8 cellular contexts compared by ENCODE assay signal in the genomic region with DNA sequence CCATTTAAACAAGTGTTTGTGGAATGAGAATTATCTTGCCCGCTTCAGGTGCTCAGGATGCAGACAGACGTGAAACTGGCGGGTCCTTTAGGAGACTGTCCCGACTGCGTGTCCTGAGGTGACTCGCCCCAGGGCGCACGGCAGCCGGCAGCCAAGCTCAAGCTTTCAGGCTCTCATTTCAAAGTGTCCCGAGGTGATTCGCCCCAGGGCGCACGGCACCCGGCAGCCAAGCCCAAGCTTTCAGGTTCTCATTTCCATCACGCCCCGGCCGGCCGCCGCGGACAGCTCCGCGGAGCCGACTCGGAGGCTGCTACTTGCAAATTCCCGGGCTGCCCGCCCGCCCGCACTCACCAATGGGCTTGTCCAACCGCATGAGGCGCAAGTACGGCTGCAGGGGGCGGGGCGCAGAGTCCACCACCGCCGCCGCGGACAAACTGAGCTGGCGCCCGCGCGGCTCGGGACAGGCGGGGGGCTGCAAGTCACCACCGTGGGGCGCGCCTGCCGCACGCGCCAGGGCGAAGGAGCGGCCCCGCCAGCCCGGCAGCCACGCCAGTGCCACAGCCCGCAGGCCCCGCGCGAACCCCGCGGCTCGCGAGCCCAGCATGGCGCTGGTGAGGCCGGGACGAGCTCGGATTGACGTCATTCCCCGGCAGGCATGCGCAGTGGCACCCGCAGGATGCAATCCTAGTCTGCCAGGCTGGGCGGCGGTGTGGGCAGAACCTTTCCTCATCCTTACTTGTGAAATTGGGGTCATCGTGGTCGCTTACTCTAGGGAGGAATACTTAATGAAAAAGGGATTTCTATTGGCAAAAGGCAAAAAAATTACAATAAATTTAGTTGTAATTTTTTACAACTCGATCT. TPM values are rescaled to one million over a fixed set of nuclear protein-coding genes. Genes with fewer than 3 reads are reported as not detected.
DNase-seq lines count a peak whose midpoint lies in the region; ATAC-seq, FAIRE-seq and TF ChIP-seq lines count a peak whose summit lies in the region.

A gene with protein sequence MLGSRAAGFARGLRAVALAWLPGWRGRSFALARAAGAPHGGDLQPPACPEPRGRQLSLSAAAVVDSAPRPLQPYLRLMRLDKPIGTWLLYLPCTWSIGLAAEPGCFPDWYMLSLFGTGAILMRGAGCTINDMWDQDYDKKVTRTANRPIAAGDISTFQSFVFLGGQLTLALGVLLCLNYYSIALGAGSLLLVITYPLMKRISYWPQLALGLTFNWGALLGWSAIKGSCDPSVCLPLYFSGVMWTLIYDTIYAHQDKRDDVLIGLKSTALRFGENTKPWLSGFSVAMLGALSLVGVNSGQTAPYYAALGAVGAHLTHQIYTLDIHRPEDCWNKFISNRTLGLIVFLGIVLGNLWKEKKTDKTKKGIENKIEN (minus strand): TSS at position 638 of the 861 bp plus-strand sequence. CDS start 34 bp downstream, at position 604.

- H3K4me3 Mint-ChIP-seq in progenitor cell of endocrine pancreas (ENCODE audit: low read depth) = peak within 1 kb of the TSS; percentile 91

- H3K9me3 Mint-ChIP-seq in progenitor cell of endocrine pancreas (ENCODE audit: low read depth) = no peaks in the 10 kb centered on the region

- H3K27ac ChIP-seq in urinary bladder (ENCODE audit: low read depth) = peak within 1 kb of the TSS; percentile 87

- H3K4me1 Mint-ChIP-seq in progenitor cell of endocrine pancreas (ENCODE audit: low read depth) = peaks cover 18% of the 10 kb centered on the region

- peak; percentile 99 for FAIRE-seq in GM12891 (lab: Jason Lieb, UNC)

- H3K27ac Mint-ChIP-seq in progenitor cell of endocrine pancreas = peak within 1 kb of the TSS; percentile 92

- peak; percentile 85 for TF ChIP-seq POLR2A in GM12891 (IDR thresholded peaks at IDR 0.05; ENCODE audit: low read depth, low read length)

- ATAC-seq in HG02763 (IDR thresholded peaks at IDR 0.05; ENCODE audit: unreplicated experiment) (peak; percentile 89), left cardiac atrium (peak; percentile 97 to 99)

- no peaks in the 10 kb centered on the region for H3K36me3 Mint-ChIP-seq in progenitor cell of endocrine pancreas (ENCODE audit: insufficient read depth)

- H3K4me1 ChIP-seq in urinary bladder (ENCODE audit: insufficient read depth) = no peaks in the 10 kb centered on the region

- under 1% methylated on average over 75 of the region's 75 CpGs for WGBS in urinary bladder

- peak within 1 kb of the TSS; percentile 49 for H3K4me3 ChIP-seq in urinary bladder (ENCODE audit: low read depth, low read length)

- intact Hi-C loops in left cardiac atrium (cut with DNase I) = no loop called here

- H3K36me3 ChIP-seq in urinary bladder (ENCODE audit: insufficient read depth) = no peaks in the 10 kb centered on the region

- TF ChIP-seq CTCF in progenitor cell of endocrine pancreas (IDR thresholded peaks at IDR 0.05; ENCODE audit: unreplicated experiment) = peak; percentile 46

- no peaks in the 10 kb centered on the region for H3K27me3 Mint-ChIP-seq in progenitor cell of endocrine pancreas

- DNase-seq in GM12891 (ENCODE audit: insufficient read length, low spot score) = peak; percentile 76
- DNase-seq in NCI-H1417 (lab: John Stamatoyannopoulos, UW) = peak; percentile 96 to 98 (median 96)
- DNase-seq in T-helper 1 cell = peak; percentile 89 to 94 (median 92)
- DNase-seq in amniotic epithelial cell (ENCODE audit: low read depth) = peak; percentile 93
- DNase-seq in left cardiac atrium = peak; percentile 97
- peak; percentile 93 for DNase-seq in progenitor cell of endocrine pancreas (ENCODE audit: low spot score, unreplicated experiment)

TF ChIP-seq in GM12891, 5 proteins besides CTCF, POLR2A, EP300 and RAD21:
- 0 out of 2 replicates have a peak, but pooled peaks have one; percentile 27 for TF ChIP-seq POU2F2 (IDR thresholded peaks at IDR 0.05; ENCODE audit: low read depth, low read length)
- peak; percentile 64 for TF ChIP-seq POLR2AphosphoS5 (IDR thresholded peaks at IDR 0.05; ENCODE audit: low read depth, low read length)
- TF ChIP-seq TAF1 (IDR thresholded peaks at IDR 0.05; ENCODE audit: low read depth, low read length) = peak; percentile 56
- no peak for TF ChIP-seq SPI1 (IDR thresholded peaks at IDR 0.05; ENCODE audit: low read depth, low read length)
- no peak for TF ChIP-seq PAX5 (IDR thresholded peaks at IDR 0.05; ENCODE audit: insufficient read depth, low read length, severe bottlenecking)

RNA-seq across cellular contexts. Expression of the gene that starts here (rescaled TPM):
- 3.4 TPM for polyA plus RNA-seq in GM12891 (2012; ENCODE audit: low read depth, missing spikeins)
- total RNA-seq in left cardiac atrium (10 to 100 TPM; 15.7 to 17.2 TPM), progenitor cell of endocrine pancreas (19.2 and 20.2 TPM in 2 replicates), urinary bladder (14.7 TPM)
- polyA plus RNA-seq in urinary bladder = 5.6 TPM

Comparison
In these comparisons a context has a peak if more than half of its experiments do, and no peak if none do; other contexts are left out.
1. Peak in every context shown above with its lines: DNase-seq, ATAC-seq, H3K4me3 ChIP-seq and H3K27ac ChIP-seq.